Comparison of ENCODE assay signal across 3 cellular contexts in genomic region chr1:84738237-84738636, GRCh38.
TF ChIP-seq lines count a peak whose summit lies in the region.

No MANE protein-coding gene starts in this region.

TF ChIP-seq in GM23338, 12 proteins besides CTCF, POLR2A, EP300 and RAD21 (continues in another document):
- TF ChIP-seq REST (IDR thresholded peaks at IDR 0.05; ENCODE audit: unreplicated experiment), result no peak
- no peak for TF ChIP-seq STAT1 (IDR thresholded peaks at IDR 0.05; ENCODE audit: unreplicated experiment)
- no peak for TF ChIP-seq ZNF331 (CRISPR knock-in tag; IDR thresholded peaks at IDR 0.05; ENCODE audit: low read depth)
- no peak for TF ChIP-seq EZH2 (IDR thresholded peaks at IDR 0.05; ENCODE audit: low read depth, unreplicated experiment)
- no peak for TF ChIP-seq ETS1 (IDR thresholded peaks at IDR 0.05)
- TF ChIP-seq POLR2AphosphoS5 (IDR thresholded peaks at IDR 0.05; ENCODE audit: low read depth), result no peak
- no peak for TF ChIP-seq EZH2phosphoT487 (IDR thresholded peaks at IDR 0.05; ENCODE audit: unreplicated experiment)
- TF ChIP-seq JUNB (IDR thresholded peaks at IDR 0.05; ENCODE audit: unreplicated experiment), result no peak
- no peak for TF ChIP-seq CREB1 (CRISPR knock-in tag; IDR thresholded peaks at IDR 0.05; ENCODE audit: low read depth)
- TF ChIP-seq ZNF114 (CRISPR knock-in tag; IDR thresholded peaks at IDR 0.05), result no peak

TF ChIP-seq in IMR-90, 13 proteins besides CTCF, POLR2A, EP300 and RAD21:
- TF ChIP-seq CEBPB (IDR thresholded peaks at IDR 0.05; ENCODE audit: low read depth, low read length), result no peak
- TF ChIP-seq BHLHE40 (IDR thresholded peaks at IDR 0.05; ENCODE audit: low read depth, low read length), result no peak
- no peak for TF ChIP-seq CHD1 (IDR thresholded peaks at IDR 0.05; ENCODE audit: low read depth, low read length)
- no peak for TF ChIP-seq MXI1 (IDR thresholded peaks at IDR 0.05; ENCODE audit: borderline replicate concordance, low read depth, low read length)
- TF ChIP-seq SMC3 (IDR thresholded peaks at IDR 0.05; ENCODE audit: low read depth, low read length), result no peak
- no peak for TF ChIP-seq RCOR1 (IDR thresholded peaks at IDR 0.05; ENCODE audit: insufficient replicate concordance, low read length)
- TF ChIP-seq NFE2L2 (IDR thresholded peaks at IDR 0.05; ENCODE audit: low read depth, low read length), result no peak
- no peak for TF ChIP-seq USF2 (IDR thresholded peaks at IDR 0.05; ENCODE audit: low read depth, low read length)
- no peak for TF ChIP-seq RFX5 (IDR thresholded peaks at IDR 0.05; ENCODE audit: low read depth, low read length)
- no peak for TF ChIP-seq MAFK (IDR thresholded peaks at IDR 0.05; ENCODE audit: low read depth, low read length)
- no peak for TF ChIP-seq ELK1 (IDR thresholded peaks at IDR 0.05; ENCODE audit: borderline replicate concordance, low read depth, low read length)
- no peak for TF ChIP-seq MAZ (IDR thresholded peaks at IDR 0.05; ENCODE audit: borderline replicate concordance, low read depth, low read length)

TF ChIP-seq in H1, 55 proteins besides CTCF, POLR2A, EP300 and RAD21:
- no peak for TF ChIP-seq TAF1 (IDR thresholded peaks at IDR 0.05; ENCODE audit: low read depth, low read length)
- no peak for TF ChIP-seq TCF12 (IDR thresholded peaks at IDR 0.05; ENCODE audit: low read depth, low read length)
- TF ChIP-seq SP4 (IDR thresholded peaks at IDR 0.05; ENCODE audit: low read length), result no peak
- no peak for TF ChIP-seq GABPA (IDR thresholded peaks at IDR 0.05; ENCODE audit: borderline replicate concordance, insufficient read depth, low read length)
- no peak for TF ChIP-seq E2F6 (IDR thresholded peaks at IDR 0.05)
- TF ChIP-seq EGR1 (IDR thresholded peaks at IDR 0.05; ENCODE audit: borderline replicate concordance, low read depth, low read length), result no peak
- no peak for TF ChIP-seq POLR2AphosphoS5 (IDR thresholded peaks at IDR 0.05; ENCODE audit: low read depth, low read length)
